Comparison of ENCODE assay signal across 1 cellular context in genomic region chr9:130693426-130694191, GRCh38.
A peak's percentile ranks its signal among the peaks of the same experiment; 100 is the strongest.
TF ChIP-seq lines count a peak whose summit lies in the region.

A gene with protein sequence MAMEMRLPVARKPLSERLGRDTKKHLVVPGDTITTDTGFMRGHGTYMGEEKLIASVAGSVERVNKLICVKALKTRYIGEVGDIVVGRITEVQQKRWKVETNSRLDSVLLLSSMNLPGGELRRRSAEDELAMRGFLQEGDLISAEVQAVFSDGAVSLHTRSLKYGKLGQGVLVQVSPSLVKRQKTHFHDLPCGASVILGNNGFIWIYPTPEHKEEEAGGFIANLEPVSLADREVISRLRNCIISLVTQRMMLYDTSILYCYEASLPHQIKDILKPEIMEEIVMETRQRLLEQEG (plus strand): TSS chr9:130693780. CDS start chr9:130693792, 12 bp downstream.

TF ChIP-seq in HepG2, 621 proteins besides CTCF, POLR2A, EP300 and RAD21 (continued from another document and continues in another):
- TF ChIP-seq, protein P1, sequence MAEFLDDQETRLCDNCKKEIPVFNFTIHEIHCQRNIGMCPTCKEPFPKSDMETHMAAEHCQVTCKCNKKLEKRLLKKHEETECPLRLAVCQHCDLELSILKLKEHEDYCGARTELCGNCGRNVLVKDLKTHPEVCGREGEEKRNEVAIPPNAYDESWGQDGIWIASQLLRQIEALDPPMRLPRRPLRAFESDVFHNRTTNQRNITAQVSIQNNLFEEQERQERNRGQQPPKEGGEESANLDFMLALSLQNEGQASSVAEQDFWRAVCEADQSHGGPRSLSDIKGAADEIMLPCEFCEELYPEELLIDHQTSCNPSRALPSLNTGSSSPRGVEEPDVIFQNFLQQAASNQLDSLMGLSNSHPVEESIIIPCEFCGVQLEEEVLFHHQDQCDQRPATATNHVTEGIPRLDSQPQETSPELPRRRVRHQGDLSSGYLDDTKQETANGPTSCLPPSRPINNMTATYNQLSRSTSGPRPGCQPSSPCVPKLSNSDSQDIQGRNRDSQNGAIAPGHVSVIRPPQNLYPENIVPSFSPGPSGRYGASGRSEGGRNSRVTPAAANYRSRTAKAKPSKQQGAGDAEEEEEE (CRISPR knock-in tag; IDR thresholded peaks at IDR 0.05; ENCODE audit: borderline replicate concordance) = no peak
- TF ChIP-seq NFYB (CRISPR knock-in tag; IDR thresholded peaks at IDR 0.05) (peak; percentile 92), HNRNPH1 (optimal IDR thresholded peaks at IDR 0.05; ENCODE audit: low read depth, low read length) (no peak), ZC3H13 (CRISPR knock-in tag; IDR thresholded peaks at IDR 0.05) (no peak), ARNT (IDR thresholded peaks at IDR 0.05) (no peak), IKZF1 (IDR thresholded peaks at IDR 0.05) (no peak), HNRNPLL (IDR thresholded peaks at IDR 0.05; ENCODE audit: low read depth, low read length, poor library complexity, severe bottlenecking) (peak; percentile 73), NFIB (CRISPR knock-in tag; IDR thresholded peaks at IDR 0.05; ENCODE audit: borderline replicate concordance) (no peak), MAF1 (CRISPR knock-in tag; IDR thresholded peaks at IDR 0.05; ENCODE audit: borderline replicate concordance) (0 out of 2 replicates have a peak, but pooled peaks have one; percentile 50), ZNF138 (CRISPR knock-in tag; IDR thresholded peaks at IDR 0.05; ENCODE audit: low read depth) (no peak), CAMTA2 (CRISPR knock-in tag; IDR thresholded peaks at IDR 0.05; ENCODE audit: borderline replicate concordance) (no peak), PRMT3 (CRISPR knock-in tag; IDR thresholded peaks at IDR 0.05; ENCODE audit: borderline replicate concordance, low read depth) (no peak), ZNF44 (CRISPR knock-in tag; IDR thresholded peaks at IDR 0.05) (0 out of 2 replicates have a peak, but pooled peaks have one; percentile 60), ZBTB1 (CRISPR knock-in tag; IDR thresholded peaks at IDR 0.05; ENCODE audit: borderline replicate concordance) (no peak), RFXANK (CRISPR knock-in tag; IDR thresholded peaks at IDR 0.05) (no peak; the same call in 1 of the 2 replicates), ZNF224 (CRISPR knock-in tag; IDR thresholded peaks at IDR 0.05) (no peak), KLF16 (CRISPR knock-in tag; IDR thresholded peaks at IDR 0.05) (peak in 1 of 2 experiments; percentile 57; a peak in 1 of 4 replicates), DPF2 (CRISPR knock-in tag; IDR thresholded peaks at IDR 0.05; ENCODE audit: borderline replicate concordance, low read depth) (no peak), RNF2 (conservative IDR thresholded peaks at IDR 0.05; ENCODE audit: low read depth) (peak; percentile 84), AFF4 (CRISPR knock-in tag; IDR thresholded peaks at IDR 0.05) (no peak), ZNF12 (CRISPR knock-in tag; IDR thresholded peaks at IDR 0.05) (no peak), ZNF639 (CRISPR knock-in tag; conservative IDR thresholded peaks at IDR 0.05) (no peak), NFATC3 (CRISPR knock-in tag; IDR thresholded peaks at IDR 0.05) (no peak), TCF7 (IDR thresholded peaks at IDR 0.05; ENCODE audit: low read depth) (no peak), BRF2 (CRISPR knock-in tag; IDR thresholded peaks at IDR 0.05) (no peak), ZBTB42 (CRISPR knock-in tag; IDR thresholded peaks at IDR 0.05) (peak; percentile 85; the same call in 1 of the 2 replicates), REST (IDR thresholded peaks at IDR 0.05; ENCODE audit: borderline replicate concordance in 1 of 2, low read depth in 1 of 2, low read length in 2 of 2) (peak in 1 of 2 experiments; percentile 58; a peak in 2 of 4 replicates), MATR3 (CRISPR knock-in tag; IDR thresholded peaks at IDR 0.05) (no peak), ZFP82 (CRISPR knock-in tag; IDR thresholded peaks at IDR 0.05; ENCODE audit: borderline replicate concordance) (peak; percentile 69; the same call in 1 of the 2 replicates), JUNB (CRISPR knock-in tag; IDR thresholded peaks at IDR 0.05; ENCODE audit: borderline replicate concordance) (no peak), FOSL2 (CRISPR knock-in tag; IDR thresholded peaks at IDR 0.05) (no peak)
- TF ChIP-seq, protein P2, sequence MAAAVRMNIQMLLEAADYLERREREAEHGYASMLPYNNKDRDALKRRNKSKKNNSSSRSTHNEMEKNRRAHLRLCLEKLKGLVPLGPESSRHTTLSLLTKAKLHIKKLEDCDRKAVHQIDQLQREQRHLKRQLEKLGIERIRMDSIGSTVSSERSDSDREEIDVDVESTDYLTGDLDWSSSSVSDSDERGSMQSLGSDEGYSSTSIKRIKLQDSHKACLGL (CRISPR knock-in tag; IDR thresholded peaks at IDR 0.05) = peak; percentile 88; the same call in 1 of the 2 replicates
- TF ChIP-seq, protein P3, sequence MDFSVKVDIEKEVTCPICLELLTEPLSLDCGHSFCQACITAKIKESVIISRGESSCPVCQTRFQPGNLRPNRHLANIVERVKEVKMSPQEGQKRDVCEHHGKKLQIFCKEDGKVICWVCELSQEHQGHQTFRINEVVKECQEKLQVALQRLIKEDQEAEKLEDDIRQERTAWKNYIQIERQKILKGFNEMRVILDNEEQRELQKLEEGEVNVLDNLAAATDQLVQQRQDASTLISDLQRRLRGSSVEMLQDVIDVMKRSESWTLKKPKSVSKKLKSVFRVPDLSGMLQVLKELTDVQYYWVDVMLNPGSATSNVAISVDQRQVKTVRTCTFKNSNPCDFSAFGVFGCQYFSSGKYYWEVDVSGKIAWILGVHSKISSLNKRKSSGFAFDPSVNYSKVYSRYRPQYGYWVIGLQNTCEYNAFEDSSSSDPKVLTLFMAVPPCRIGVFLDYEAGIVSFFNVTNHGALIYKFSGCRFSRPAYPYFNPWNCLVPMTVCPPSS (IDR thresholded peaks at IDR 0.05) = no peak
- TF ChIP-seq, protein P4, sequence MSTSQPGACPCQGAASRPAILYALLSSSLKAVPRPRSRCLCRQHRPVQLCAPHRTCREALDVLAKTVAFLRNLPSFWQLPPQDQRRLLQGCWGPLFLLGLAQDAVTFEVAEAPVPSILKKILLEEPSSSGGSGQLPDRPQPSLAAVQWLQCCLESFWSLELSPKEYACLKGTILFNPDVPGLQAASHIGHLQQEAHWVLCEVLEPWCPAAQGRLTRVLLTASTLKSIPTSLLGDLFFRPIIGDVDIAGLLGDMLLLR (CRISPR knock-in tag; IDR thresholded peaks at IDR 0.05) = no peak
- TF ChIP-seq, protein P5, sequence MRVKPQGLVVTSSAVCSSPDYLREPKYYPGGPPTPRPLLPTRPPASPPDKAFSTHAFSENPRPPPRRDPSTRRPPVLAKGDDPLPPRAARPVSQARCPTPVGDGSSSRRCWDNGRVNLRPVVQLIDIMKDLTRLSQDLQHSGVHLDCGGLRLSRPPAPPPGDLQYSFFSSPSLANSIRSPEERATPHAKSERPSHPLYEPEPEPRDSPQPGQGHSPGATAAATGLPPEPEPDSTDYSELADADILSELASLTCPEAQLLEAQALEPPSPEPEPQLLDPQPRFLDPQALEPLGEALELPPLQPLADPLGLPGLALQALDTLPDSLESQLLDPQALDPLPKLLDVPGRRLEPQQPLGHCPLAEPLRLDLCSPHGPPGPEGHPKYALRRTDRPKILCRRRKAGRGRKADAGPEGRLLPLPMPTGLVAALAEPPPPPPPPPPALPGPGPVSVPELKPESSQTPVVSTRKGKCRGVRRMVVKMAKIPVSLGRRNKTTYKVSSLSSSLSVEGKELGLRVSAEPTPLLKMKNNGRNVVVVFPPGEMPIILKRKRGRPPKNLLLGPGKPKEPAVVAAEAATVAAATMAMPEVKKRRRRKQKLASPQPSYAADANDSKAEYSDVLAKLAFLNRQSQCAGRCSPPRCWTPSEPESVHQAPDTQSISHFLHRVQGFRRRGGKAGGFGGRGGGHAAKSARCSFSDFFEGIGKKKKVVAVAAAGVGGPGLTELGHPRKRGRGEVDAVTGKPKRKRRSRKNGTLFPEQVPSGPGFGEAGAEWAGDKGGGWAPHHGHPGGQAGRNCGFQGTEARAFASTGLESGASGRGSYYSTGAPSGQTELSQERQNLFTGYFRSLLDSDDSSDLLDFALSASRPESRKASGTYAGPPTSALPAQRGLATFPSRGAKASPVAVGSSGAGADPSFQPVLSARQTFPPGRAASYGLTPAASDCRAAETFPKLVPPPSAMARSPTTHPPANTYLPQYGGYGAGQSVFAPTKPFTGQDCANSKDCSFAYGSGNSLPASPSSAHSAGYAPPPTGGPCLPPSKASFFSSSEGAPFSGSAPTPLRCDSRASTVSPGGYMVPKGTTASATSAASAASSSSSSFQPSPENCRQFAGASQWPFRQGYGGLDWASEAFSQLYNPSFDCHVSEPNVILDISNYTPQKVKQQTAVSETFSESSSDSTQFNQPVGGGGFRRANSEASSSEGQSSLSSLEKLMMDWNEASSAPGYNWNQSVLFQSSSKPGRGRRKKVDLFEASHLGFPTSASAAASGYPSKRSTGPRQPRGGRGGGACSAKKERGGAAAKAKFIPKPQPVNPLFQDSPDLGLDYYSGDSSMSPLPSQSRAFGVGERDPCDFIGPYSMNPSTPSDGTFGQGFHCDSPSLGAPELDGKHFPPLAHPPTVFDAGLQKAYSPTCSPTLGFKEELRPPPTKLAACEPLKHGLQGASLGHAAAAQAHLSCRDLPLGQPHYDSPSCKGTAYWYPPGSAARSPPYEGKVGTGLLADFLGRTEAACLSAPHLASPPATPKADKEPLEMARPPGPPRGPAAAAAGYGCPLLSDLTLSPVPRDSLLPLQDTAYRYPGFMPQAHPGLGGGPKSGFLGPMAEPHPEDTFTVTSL (CRISPR knock-in tag; IDR thresholded peaks at IDR 0.05; ENCODE audit: borderline replicate concordance) = no peak
